Comparison of ENCODE assay signal across 11 cellular contexts in the genomic region with DNA sequence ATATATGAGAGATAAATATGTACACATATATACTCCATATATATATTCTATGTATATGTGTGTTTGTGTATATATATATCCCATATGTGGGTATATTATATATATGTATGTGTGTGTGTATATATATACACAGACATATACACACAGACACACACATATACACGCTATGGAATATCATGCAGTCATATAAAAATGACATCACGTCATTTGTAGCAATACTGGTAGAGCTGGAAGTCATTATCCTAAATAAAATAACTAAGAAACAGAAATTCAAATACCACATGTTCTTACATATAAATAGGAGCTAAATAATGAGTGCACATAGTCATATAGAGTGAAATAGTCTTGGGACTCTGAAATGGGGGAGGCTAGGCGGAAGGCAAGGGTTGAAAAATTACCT.
"Had no signal": no experiment of that assay in that cellular context is flagged by ENCODE, and none has a peak within 500 bp of the region (broad histone marks: within the 10 kb centered on the region; RNA-seq: fewer than 3 reads in every experiment).

No MANE protein-coding gene starts in this region.

- H3K4me1 ChIP-seq: HAP-1 had no signal

- H2AFZ ChIP-seq: GM23248, GM23338 had no signal

- H3K36me3 ChIP-seq: HAP-1 had no signal

- DNase-seq: GM23248, GOT3, H7, H9, HCEC 1CT, HFFc6 had no signal

- H3K9me3 ChIP-seq: HAP-1 had no signal

- H3K4me3 ChIP-seq: GM23248, GM23338, HAP-1 had no signal

- H3K4me2 ChIP-seq: GM23338 had no signal

- ATAC-seq: GM23338, HCT116 had no signal

- H3K27ac ChIP-seq: GM23248 had no signal

- FAIRE-seq: H1, H54 had no signal

- H3K9ac ChIP-seq: GM23248 had no signal
